18 cellular contexts compared by ENCODE assay signal in the genomic region with DNA sequence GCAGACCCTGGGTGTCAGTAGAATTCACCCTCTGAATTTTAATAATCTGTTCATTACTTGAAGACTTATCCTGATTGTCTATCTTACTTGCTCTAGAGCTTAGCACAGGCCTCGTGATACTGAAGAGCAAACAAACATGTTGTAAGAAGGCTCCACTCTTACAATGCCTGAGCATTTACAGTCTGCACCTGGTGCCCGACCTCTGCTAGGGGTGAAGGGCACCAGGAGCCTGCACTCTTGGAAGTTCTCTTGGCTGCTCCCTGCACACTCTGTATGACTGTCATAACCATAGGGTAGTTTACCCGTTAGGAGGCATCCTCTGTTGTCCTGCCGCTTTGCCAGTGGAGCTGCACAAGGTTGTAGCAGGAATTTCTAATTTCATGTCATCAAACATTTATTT.
A peak's percentile ranks its signal among the peaks of the same experiment; 100 is the strongest.
DNase-seq lines count a peak whose midpoint lies in the region; ATAC-seq, FAIRE-seq and TF ChIP-seq lines count a peak whose summit lies in the region.
"Had no signal": no experiment of that assay in that cellular context is flagged by ENCODE, and none has a peak within 500 bp of the region (broad histone marks: within the 10 kb centered on the region; RNA-seq: fewer than 3 reads in every experiment).

No MANE protein-coding gene starts in this region.

- H3K27ac ChIP-seq in small intestine (ENCODE audit: low read depth in 1 of 2, low read length in 1 of 2) (no peak overlapping the region), heart left ventricle (no peak overlapping the region)
- H3K27ac ChIP-seq: A549, C4-2B had no signal

- no peak overlapping the region for H3K4me3 ChIP-seq in small intestine (ENCODE audit: low read depth in 1 of 2, low read length in 2 of 2)
- no peak overlapping the region for H3K4me3 ChIP-seq in heart left ventricle
- H3K4me3 ChIP-seq: A549 had no signal

- H3K27me3 Mint-ChIP-seq in stimulated activated naive B cell treated with anti-CD40 and anti-IgM and Interleukin-4, amounts not matched to agents 10 μg/mL and 1 μg/mL and 100 μg/mL, for 72 hours, result peaks cover 7 to 8% of the 10 kb centered on the region in 2 donors

- H3K9me3 Mint-ChIP-seq in stimulated activated naive B cell treated with anti-CD40 and anti-IgM and Interleukin-4, amounts not matched to agents 10 μg/mL and 1 μg/mL and 100 μg/mL, for 72 hours, result no peaks in the 10 kb centered on the region

- no peaks in the 10 kb centered on the region for H3K36me3 Mint-ChIP-seq in stimulated activated naive B cell treated with anti-CD40 and anti-IgM and Interleukin-4, amounts not matched to agents 10 μg/mL and 1 μg/mL and 100 μg/mL, for 72 hours
- H3K36me3 Mint-ChIP-seq: CD4-positive, alpha-beta memory T cell had no signal

- H3K36me3 ChIP-seq in small intestine (ENCODE audit: control insufficient read depth in 2 of 2, insufficient read depth in 2 of 2, low read length in 2 of 2) (no peaks in the 10 kb centered on the region), heart left ventricle (no peaks in the 10 kb centered on the region)
- H3K36me3 ChIP-seq: BE2C had no signal

- no peak for FAIRE-seq in small intestine (lab: Jason Lieb, UNC)
- FAIRE-seq: A549, GM12892, GM19239, H1, HTR-8/SVneo had no signal

- TF ChIP-seq CTCF in heart left ventricle (IDR thresholded peaks at IDR 0.05), result no peak

- H3K27me3 ChIP-seq in small intestine (ENCODE audit: control insufficient read depth in 2 of 2, insufficient read depth in 2 of 2, low read length in 2 of 2) (no peaks in the 10 kb centered on the region), heart left ventricle (no peaks in the 10 kb centered on the region)
- H3K27me3 ChIP-seq: BE2C had no signal

- H3K27ac Mint-ChIP-seq in stimulated activated naive B cell treated with anti-CD40 and anti-IgM and Interleukin-4, amounts not matched to agents 10 μg/mL and 1 μg/mL and 100 μg/mL, for 72 hours, result no peak overlapping the region
- H3K27ac Mint-ChIP-seq: CD4-positive, alpha-beta memory T cell had no signal

- peak; percentile 28 for ATAC-seq in left colon
- no peak for ATAC-seq in heart left ventricle
- no peak for ATAC-seq in stimulated activated naive B cell treated with anti-CD40 and anti-IgM and Interleukin-4, amounts not matched to agents 10 μg/mL and 1 μg/mL and 100 μg/mL, for 72 hours (replicated peaks)
- ATAC-seq: A549, HCT116 had no signal

- TF ChIP-seq POLR2A in heart left ventricle (IDR thresholded peaks at IDR 0.05), result no peak

- no peaks in the 10 kb centered on the region for H3K4me1 ChIP-seq in small intestine (ENCODE audit: control insufficient read depth in 2 of 2, insufficient read depth in 1 of 2, low read depth in 1 of 2, low read length in 1 of 2)
- no peaks in the 10 kb centered on the region for H3K4me1 ChIP-seq in heart left ventricle
- H3K4me1 ChIP-seq: A549, BE2C had no signal

- intact Hi-C loops in left colon (cut with DNase I, micrococcal nuclease), result no loop called here
- intact Hi-C loops in heart left ventricle (cut with DNase I), result no loop called here

- DNase-seq in DMS53 treated with DMSO at 0.1 percent for 48 hours (lab: John Stamatoyannopoulos, UW; ENCODE audit: unreplicated experiment), result peak; percentile 88
- peak; percentile 36 for DNase-seq in NCI-H510A (lab: John Stamatoyannopoulos, UW)
- no peak for DNase-seq in left colon
- DNase-seq in small intestine, result peak; percentile 33
- no peak for DNase-seq in heart left ventricle
- no peak for DNase-seq in stimulated activated naive B cell treated with anti-CD40 and anti-IgM and Interleukin-4, amounts not matched to agents 10 μg/mL and 1 μg/mL and 100 μg/mL, for 72 hours
- no peak for DNase-seq in GOT3 (lab: John Stamatoyannopoulos, UW)
- DNase-seq: BE2C; CD4-positive, alpha-beta memory T cell; DND-41; GDM1 had no signal

- H3K4me1 Mint-ChIP-seq in stimulated activated naive B cell treated with anti-CD40 and anti-IgM and Interleukin-4, amounts not matched to agents 10 μg/mL and 1 μg/mL and 100 μg/mL, for 72 hours, result no peaks in the 10 kb centered on the region
- H3K4me1 Mint-ChIP-seq: CD4-positive, alpha-beta memory T cell had no signal

- H3K9me3 ChIP-seq in small intestine (ENCODE audit: control insufficient read depth, low read depth), result no peaks in the 10 kb centered on the region
- H3K9me3 ChIP-seq in heart left ventricle, result peaks cover 0 to under 1% (median 0%) of the 10 kb centered on the region in 12 donors
- H3K9me3 ChIP-seq: A549, BE2C had no signal

- 22 to 69% (median 52%) methylated on average over 4 of the region's 4 CpGs for WGBS in small intestine, 3 donors
- 64 to 81% (median 77%) methylated on average over 4 of the region's 4 CpGs for WGBS in heart left ventricle, 4 donors

- H3K4me3 Mint-ChIP-seq in stimulated activated naive B cell treated with anti-CD40 and anti-IgM and Interleukin-4, amounts not matched to agents 10 μg/mL and 1 μg/mL and 100 μg/mL, for 72 hours, result no peak overlapping the region
- H3K4me3 Mint-ChIP-seq: CD4-positive, alpha-beta memory T cell had no signal

Comparison
In these comparisons a context has a peak if more than half of its experiments do, and no peak if none do; other contexts are left out.
1. DNase-seq: peak in DMS53 treated with DMSO at 0.1 percent for 48 hours (single experiment), NCI-H510A (single experiment) and small intestine (single experiment); none in left colon (0 of 2), heart left ventricle (0 of 5), stimulated activated naive B cell treated with anti-CD40 and anti-IgM and Interleukin-4, amounts not matched to agents 10 μg/mL and 1 μg/mL and 100 μg/mL, for 72 hours (single experiment) and GOT3 (single experiment).